ENCODE assay signal across 7 cellular contexts in the genomic region with DNA sequence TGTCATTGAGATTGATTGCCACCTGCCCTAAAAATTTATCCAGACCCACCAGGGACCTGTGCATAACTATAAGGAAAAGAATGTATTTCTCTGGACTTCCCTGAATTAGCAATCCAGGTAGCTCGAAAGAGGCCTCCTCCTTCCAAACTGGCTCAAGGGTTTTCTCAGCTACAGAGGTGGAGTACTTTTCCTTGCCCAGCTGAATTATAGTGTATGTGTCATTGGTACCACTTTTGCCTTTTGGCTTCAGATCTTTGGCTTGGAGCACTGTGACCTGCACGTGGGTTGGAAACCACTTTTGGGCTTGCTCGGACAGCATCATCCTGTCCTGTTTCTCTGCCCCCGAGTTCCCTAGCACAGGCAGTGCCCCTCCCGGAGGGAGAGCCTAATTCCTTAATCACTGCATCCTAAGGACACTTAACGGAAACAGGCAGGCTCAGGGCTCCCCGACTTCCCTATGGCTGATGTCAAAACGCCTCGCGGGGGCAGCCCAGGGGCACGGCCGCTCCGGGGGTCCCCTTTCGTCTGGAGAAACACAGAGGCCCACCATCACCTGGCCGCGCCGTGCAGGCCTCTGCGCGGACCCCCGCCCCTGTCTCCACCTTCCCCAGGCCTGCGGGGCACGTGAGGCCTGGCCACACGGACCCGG. TPM values are rescaled to one million over a fixed set of nuclear protein-coding genes. Genes with fewer than 3 reads are reported as not detected.
DNase-seq lines count a peak whose midpoint lies in the region; ATAC-seq and TF ChIP-seq lines count a peak whose summit lies in the region.

No MANE protein-coding gene starts in this region.

- peak overlapping the region; percentile 91 for H3K4me3 ChIP-seq in GM12875 (ENCODE audit: low read depth, low read length)

- POLR2A ChIA-PET in activated CD4-positive, alpha-beta T cell treated with anti-CD3 and anti-CD28 coated beads, Interleukin-2, amount 10 ng/mL, durations not matched to agents 7 days and 5 days (lab: Charles Lee), result no interaction called here

- ATAC-seq in HG02571 (IDR thresholded peaks at IDR 0.05; ENCODE audit: unreplicated experiment), result peak; percentile 10
- peak; percentile 16 for ATAC-seq in effector memory CD8-positive, alpha-beta T cell (replicated peaks)
- peak; percentile 14 for ATAC-seq in stimulated activated naive CD8-positive, alpha-beta T cell treated with anti-CD3 and anti-CD28 coated beads, Interleukin-15, Interleukin-2, amounts not matched to agents 100 U/mL and 50 U/mL, for 24 hours

- no peaks in the 10 kb centered on the region for H3K9me3 Mint-ChIP-seq in activated CD4-positive, alpha-beta T cell treated with anti-CD3 and anti-CD28 coated beads, Interleukin-2, amount 10 ng/mL, durations not matched to agents 7 days and 5 days
- H3K9me3 Mint-ChIP-seq in effector memory CD8-positive, alpha-beta T cell, result no peaks in the 10 kb centered on the region

- CTCF ChIA-PET in activated CD4-positive, alpha-beta T cell treated with anti-CD3 and anti-CD28 coated beads, Interleukin-2, amount 10 ng/mL, durations not matched to agents 7 days and 5 days (lab: Charles Lee), result no interaction called here

- TF ChIP-seq CTCF in GM12875 (IDR thresholded peaks at IDR 0.05; ENCODE audit: borderline replicate concordance, insufficient read depth, low read depth, low read length), result no peak

- DNase-seq in NCI-H1417 (lab: John Stamatoyannopoulos, UW) (peak in 2 of 3 experiments; percentile 14 to 78), medulla oblongata (ENCODE audit: extremely low spot score) (peak; percentile 72)
- peak; percentile 28 for DNase-seq in activated CD4-positive, alpha-beta T cell treated with anti-CD3 and anti-CD28 coated beads, Interleukin-2, amount 10 ng/mL, durations not matched to agents 7 days and 5 days
- DNase-seq in effector memory CD8-positive, alpha-beta T cell, result peak; percentile 7 to 24 (median 8)
- DNase-seq in stimulated activated naive CD8-positive, alpha-beta T cell treated with anti-CD3 and anti-CD28 coated beads, Interleukin-15, Interleukin-2, amounts not matched to agents 100 U/mL and 50 U/mL, for 24 hours, result peak; percentile 34

- peak overlapping the region; percentile 90 for H3K4me3 Mint-ChIP-seq in activated CD4-positive, alpha-beta T cell treated with anti-CD3 and anti-CD28 coated beads, Interleukin-2, amount 10 ng/mL, durations not matched to agents 7 days and 5 days
- H3K4me3 Mint-ChIP-seq in effector memory CD8-positive, alpha-beta T cell, result peak overlapping the region; percentile 83 to 85

- H3K27me3 Mint-ChIP-seq in activated CD4-positive, alpha-beta T cell treated with anti-CD3 and anti-CD28 coated beads, Interleukin-2, amount 10 ng/mL, durations not matched to agents 7 days and 5 days, result no peaks in the 10 kb centered on the region
- H3K27me3 Mint-ChIP-seq in effector memory CD8-positive, alpha-beta T cell, result no peaks in the 10 kb centered on the region

- H3K4me1 Mint-ChIP-seq in activated CD4-positive, alpha-beta T cell treated with anti-CD3 and anti-CD28 coated beads, Interleukin-2, amount 10 ng/mL, durations not matched to agents 7 days and 5 days, result peaks cover 29% of the 10 kb centered on the region
- H3K4me1 Mint-ChIP-seq in effector memory CD8-positive, alpha-beta T cell (ENCODE audit: low read depth in 2 of 2), result peaks cover 14 to 34% of the 10 kb centered on the region in 2 donors

- no peaks in the 10 kb centered on the region for H3K36me3 Mint-ChIP-seq in activated CD4-positive, alpha-beta T cell treated with anti-CD3 and anti-CD28 coated beads, Interleukin-2, amount 10 ng/mL, durations not matched to agents 7 days and 5 days (ENCODE audit: low read depth)
- H3K36me3 Mint-ChIP-seq in effector memory CD8-positive, alpha-beta T cell (ENCODE audit: insufficient read depth), result peaks cover 9% of the 10 kb centered on the region

- H3K27ac Mint-ChIP-seq in activated CD4-positive, alpha-beta T cell treated with anti-CD3 and anti-CD28 coated beads, Interleukin-2, amount 10 ng/mL, durations not matched to agents 7 days and 5 days, result peak overlapping the region; percentile 91
- H3K27ac Mint-ChIP-seq in effector memory CD8-positive, alpha-beta T cell, result peak overlapping the region; percentile 79 to 88

RNA-seq across cellular contexts. Expression of a gene that starts 0.8 kb away (rescaled TPM):
- 10 to 100 TPM; 15.5 to 17.9 TPM for total RNA-seq in activated CD4-positive, alpha-beta T cell treated with anti-CD3 and anti-CD28 coated beads, Interleukin-2, amount 10 ng/mL, durations not matched to agents 7 days and 5 days

Comparison
In these comparisons a context has a peak if more than half of its experiments do, and no peak if none do; other contexts are left out.
1. Peak in every context shown above with its lines: DNase-seq, ATAC-seq and H3K4me3 ChIP-seq.
2. DNase-seq: peak in every context shown above with its lines; median percentile 72 in medulla oblongata; 46 in NCI-H1417; 34 in stimulated activated naive CD8-positive, alpha-beta T cell treated with anti-CD3 and anti-CD28 coated beads, Interleukin-15, Interleukin-2, amounts not matched to agents 100 U/mL and 50 U/mL, for 24 hours; 28 in activated CD4-positive, alpha-beta T cell treated with anti-CD3 and anti-CD28 coated beads, Interleukin-2, amount 10 ng/mL, durations not matched to agents 7 days and 5 days; 8 in effector memory CD8-positive, alpha-beta T cell.